ENCODE assay signal across 22 cellular contexts in the genomic region with DNA sequence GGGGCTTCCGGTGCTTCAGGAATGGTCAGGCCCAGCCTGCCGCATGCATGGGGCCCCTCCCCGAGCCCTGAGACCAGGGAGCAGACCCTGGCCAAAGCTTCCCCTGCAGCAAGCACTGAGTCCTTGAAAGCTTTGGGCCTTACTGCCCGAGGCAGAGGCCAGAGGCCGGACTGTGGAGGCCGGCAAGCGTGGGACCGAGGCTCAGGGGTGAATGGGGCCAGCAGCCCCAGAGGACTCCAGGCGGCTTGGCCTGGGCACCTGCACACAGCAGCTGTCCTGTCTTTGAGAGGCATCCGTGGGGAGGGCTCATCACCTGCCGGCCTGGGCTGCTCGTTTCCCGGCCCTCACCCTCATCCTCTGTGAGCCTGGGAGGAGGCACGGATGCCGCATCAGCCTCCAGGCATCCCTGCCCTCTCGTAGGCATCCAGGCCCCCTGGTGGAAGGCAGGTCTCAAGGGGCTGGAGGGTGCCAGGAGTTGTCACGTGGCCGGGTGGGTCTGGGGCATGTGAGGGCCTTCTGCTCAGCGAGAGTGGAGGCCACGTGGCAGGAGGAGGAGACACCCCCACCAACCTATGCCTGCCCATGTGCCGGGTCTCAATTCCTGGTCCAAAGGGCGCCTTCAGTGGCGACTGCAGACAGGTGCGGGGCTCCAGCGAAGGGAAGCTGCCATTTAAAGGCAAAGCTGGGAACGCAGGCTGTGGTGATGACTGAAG. TPM values are rescaled to one million over a fixed set of nuclear protein-coding genes. Genes with fewer than 3 reads are reported as not detected.
DNase-seq lines count a peak whose midpoint lies in the region; ATAC-seq, FAIRE-seq and TF ChIP-seq lines count a peak whose summit lies in the region.
"Had no signal": no experiment of that assay in that cellular context is flagged by ENCODE, and none has a peak within 500 bp of the region (broad histone marks: within the 10 kb centered on the region; RNA-seq: fewer than 3 reads in every experiment).

No MANE protein-coding gene starts in this region.

- DNase-seq in DMS53 (lab: John Stamatoyannopoulos, UW): peak; percentile 28
- DNase-seq in DMS53 treated with DMSO at 0.1 percent for 48 hours (lab: John Stamatoyannopoulos, UW; ENCODE audit: unreplicated experiment): no peak
- peak; percentile 83 for DNase-seq in SHP77 treated with DMSO at 0.1 percent for 48 hours (lab: John Stamatoyannopoulos, UW)
- DNase-seq in HepG2 (ENCODE audit: low spot score): peak; percentile 76
- DNase-seq in KBM-7: no peak
- DNase-seq: activated CD8-positive, alpha-beta memory T cell treated with anti-CD3 and anti-CD28 coated beads for 24 hours; activated effector memory CD4-positive, alpha-beta T cell treated with Interleukin-2 at 50 U/mL for 16 hours; amniotic stem cell; CD4-positive, alpha-beta T cell; cerebellar nuclear complex; mammary epithelial cell; right cardiac atrium; stimulated activated CD4-positive, alpha-beta T cell treated with anti-CD3 and anti-CD28 coated beads, Interleukin-1b, Interleukin-23, amount 100 ng/mL, for 48 hours; T-cell had no signal

- H3K27ac ChIP-seq in HepG2 (ENCODE audit: extremely low read length, insufficient read depth, low read length): no peak overlapping the region
- peak overlapping the region; percentile 96 for H3K27ac ChIP-seq in stomach smooth muscle (ENCODE audit: low read length)
- H3K27ac ChIP-seq: 22Rv1, VCaP had no signal

- TF ChIP-seq EP300 in HepG2 (IDR thresholded peaks at IDR 0.05; ENCODE audit: low read depth in 2 of 2, low read length in 2 of 2) (no peak), HepG2 (CRISPR knock-in tag; IDR thresholded peaks at IDR 0.05; ENCODE audit: borderline replicate concordance) (no peak; the same call in 1 of the 2 replicates)

- TF ChIP-seq RAD21 in HepG2 (CRISPR knock-in tag; IDR thresholded peaks at IDR 0.05): peak; percentile 65

- in situ Hi-C loops in HepG2 (cut with HindIII; ENCODE audit: extremely low pct_ligation_motif_present, low pct_unique_long_range_greater_than_20kb) (no loop called here), KBM-7 (cut with MboI; ENCODE audit: low pct_unique_long_range_greater_than_20kb, low sequenced_read_pairs) (no loop called here)

- POLR2A ChIA-PET in HepG2 (lab: Yijun Ruan, JAX): interaction anchor here (1.0 kb wide), 2 partner anchors 25 to 72 kb away, joined by 3 read pairs; no protein-coding TSS in a partner anchor

- peaks cover 0 to 23% of the 10 kb centered on the region in 2 experiments; a peak in 4 of 5 replicates for H3K27me3 ChIP-seq in HepG2 (ENCODE audit: control insufficient read depth in 1 of 2, insufficient read depth in 2 of 2, low read length in 2 of 2)
- H3K27me3 ChIP-seq in stomach smooth muscle (ENCODE audit: control insufficient read depth in 1 of 2, insufficient read depth in 2 of 2, low read length in 2 of 2): no peaks in the 10 kb centered on the region

- no peak overlapping the region for H3K4me3 ChIP-seq in HepG2 (replicated peaks in 1 of 3; ENCODE audit: insufficient read depth in 1 of 3, low read depth in 2 of 3, low read length in 3 of 3)
- H3K4me3 ChIP-seq in stomach smooth muscle (ENCODE audit: low read length in 2 of 2): no peak overlapping the region

- peak; percentile 60 for TF ChIP-seq CTCF in HepG2 (CRISPR knock-in tag; IDR thresholded peaks at IDR 0.05)

- ATAC-seq in HepG2 (peak; percentile 61), HG03571 (IDR thresholded peaks at IDR 0.05; ENCODE audit: unreplicated experiment) (no peak)
- ATAC-seq in activated CD4-positive, CD25-positive, alpha-beta regulatory T cell treated with anti-CD3 and anti-CD28 coated beads, Interleukin-2, amount 50 U/mL, for 24 hours: no peak
- ATAC-seq: Panc1, T-cell had no signal

- H2AFZ ChIP-seq in HepG2 (ENCODE audit: low read length): no peak overlapping the region

- WGBS in HepG2 (ENCODE audit: low lambda C conversion rate): 30% methylated on average over 2 of the region's 26 CpGs

- CTCF ChIA-PET in HepG2 (lab: Yijun Ruan, JAX; ENCODE audit: low intra/inter-chr PET ratio, low total read pairs): interaction anchor here (1.8 to 2.3 kb wide), 2 partner anchors 10 to 77 kb away, joined by 6 to 10 read pairs; no protein-coding TSS in a partner anchor

- H3K79me2 ChIP-seq in HepG2 (ENCODE audit: insufficient read depth, low read length): no peaks in the 10 kb centered on the region

- H3K4me2 ChIP-seq in HepG2 (ENCODE audit: low read depth, low read length): no peak overlapping the region; the same call in 1 of the 2 replicates

- no peak for FAIRE-seq in HepG2 (lab: Jason Lieb, UNC)

- no peaks in the 10 kb centered on the region for H3K36me3 ChIP-seq in HepG2 (replicated peaks in 1 of 2; ENCODE audit: control insufficient read depth in 1 of 2, insufficient read depth in 2 of 2, low read length in 2 of 2)
- H3K36me3 ChIP-seq in stomach smooth muscle (ENCODE audit: control insufficient read depth in 2 of 2, insufficient read depth in 2 of 2, low read length in 2 of 2): peaks cover 0 to 6% of the 10 kb centered on the region in 2 donors

- BruUV-seq in HepG2 (replicated peaks; lab: Mats Ljungman, UMichigan): no TSS peak

- H3K9me3 ChIP-seq in HepG2 (ENCODE audit: low read length): no peaks in the 10 kb centered on the region
- no peaks in the 10 kb centered on the region for H3K9me3 ChIP-seq in stomach smooth muscle (ENCODE audit: control insufficient read depth in 2 of 2, low read length in 2 of 2)

- H3K4me1 ChIP-seq in HepG2 (ENCODE audit: insufficient read depth, low read length): peaks cover 25% of the 10 kb centered on the region
- peaks cover 49% of the 10 kb centered on the region for H3K4me1 ChIP-seq in stomach smooth muscle (ENCODE audit: control insufficient read depth, insufficient read depth, low read length)

- intact Hi-C loops in HepG2 (cut with micrococcal nuclease; ENCODE audit: unreplicated experiment): no loop called here

- no peak for TF ChIP-seq POLR2A in HepG2 (IDR thresholded peaks at IDR 0.05; ENCODE audit: insufficient read depth in 1 of 2, low read depth in 2 of 2, low read length in 2 of 2)

- H4K20me1 ChIP-seq in HepG2 (ENCODE audit: insufficient read depth, low read length): peaks cover 10% of the 10 kb centered on the region; the same call in 1 of the 2 replicates

- H3K9ac ChIP-seq in HepG2 (ENCODE audit: insufficient read depth, low read depth, low read length) (no peak overlapping the region), stomach smooth muscle (ENCODE audit: low read length in 2 of 2) (no peak overlapping the region)

RNA-seq across cellular contexts. Expression of a gene that starts 31.4 kb away (rescaled TPM):
- 0.40 and 0.56 TPM in 2 replicates for total RNA-seq in HepG2 (2016; rRNA removed; fragmentation: Illumina TruSeq; extraction: Trizol)
- total RNA-seq in HepG2 (2016; cell fraction: cytosol; rRNA removed; fragmentation: Illumina TruSeq; extraction: Trizol; ENCODE audit: low read depth): under 0.01 TPM in 1 of 2 replicates, not detected in the other
- total RNA-seq in HepG2 (2016; cell fraction: insoluble cytoplasmic fraction; rRNA removed; fragmentation: Illumina TruSeq; extraction: Trizol): 0.30 and 0.52 TPM in 2 replicates
- 0.17 and 0.22 TPM in 2 replicates for total RNA-seq in HepG2 (2016; cell fraction: membrane; rRNA removed; fragmentation: Illumina TruSeq; extraction: Trizol)
- total RNA-seq in HepG2 (2016; cell fraction: nucleus; rRNA removed; fragmentation: Illumina TruSeq; extraction: Trizol): 0.59 and 1.2 TPM in 2 replicates
- 1.8 and 3.0 TPM in 2 replicates for polyA plus RNA-seq in HepG2 (2011; rRNA removed)
- 1.9 and 2.4 TPM in 2 replicates for polyA plus RNA-seq in HepG2 (2011; cell fraction: cytosol; rRNA removed)
- 13.0 and 15.5 TPM in 2 replicates for polyA plus RNA-seq in HepG2 (2011; cell fraction: nucleus; rRNA removed)
- 0.21 and 1.4 TPM in 2 replicates for polyA plus RNA-seq in HepG2 (2012)
- 0.03 and 0.05 TPM in 2 replicates for polyA plus RNA-seq in HepG2 (2016; cell fraction: cytosol; fragmentation: Illumina TruSeq; extraction: Trizol; ENCODE audit: low read depth)
- 0.22 TPM in 2 replicates for polyA plus RNA-seq in HepG2 (2016; cell fraction: insoluble cytoplasmic fraction; fragmentation: Illumina TruSeq; extraction: Trizol; ENCODE audit: low read depth)
- 0.10 and 0.14 TPM in 2 replicates for polyA plus RNA-seq in HepG2 (2016; cell fraction: membrane; fragmentation: Illumina TruSeq; extraction: Trizol; ENCODE audit: low read depth)
- 1.6 and 2.0 TPM in 2 replicates for polyA plus RNA-seq in HepG2 (2016; cell fraction: nucleus; fragmentation: Illumina TruSeq; extraction: Trizol; ENCODE audit: insufficient read depth, low read depth)
- polyA minus RNA-seq in HepG2 (2011; rRNA and poly(A)+ RNA removed; ENCODE audit: low replicate concordance): 0.40 and 7.6 TPM in 2 replicates
- polyA minus RNA-seq in HepG2 (2011; cell fraction: cytosol; rRNA and poly(A)+ RNA removed): 3.0 and 3.5 TPM in 2 replicates
- polyA minus RNA-seq in HepG2 (2011; cell fraction: nucleus; rRNA and poly(A)+ RNA removed): 2.7 and 4.5 TPM in 2 replicates
- total RNA-seq: mammary epithelial cell had no signal

RNA-seq across cellular contexts. Expression of a gene that starts 40.8 kb away (rescaled TPM):
- not detected in 2 replicates for total RNA-seq in HepG2 (2016; rRNA removed; fragmentation: Illumina TruSeq; extraction: Trizol)
- not detected in 2 replicates for total RNA-seq in HepG2 (2016; cell fraction: cytosol; rRNA removed; fragmentation: Illumina TruSeq; extraction: Trizol; ENCODE audit: low read depth)
- not detected in 2 replicates for total RNA-seq in HepG2 (2016; cell fraction: insoluble cytoplasmic fraction; rRNA removed; fragmentation: Illumina TruSeq; extraction: Trizol)
- not detected in 2 replicates for total RNA-seq in HepG2 (2016; cell fraction: membrane; rRNA removed; fragmentation: Illumina TruSeq; extraction: Trizol)
- not detected in 2 replicates for total RNA-seq in HepG2 (2016; cell fraction: nucleus; rRNA removed; fragmentation: Illumina TruSeq; extraction: Trizol)
- polyA plus RNA-seq in HepG2 (2011; rRNA removed): not detected in 2 replicates
- 0.04 TPM in 1 of 2 replicates, not detected in the other for polyA plus RNA-seq in HepG2 (2011; cell fraction: cytosol; rRNA removed)
- polyA plus RNA-seq in HepG2 (2011; cell fraction: nucleus; rRNA removed): 0.24 and 0.31 TPM in 2 replicates
- not detected in 2 replicates for polyA plus RNA-seq in HepG2 (2012)
- polyA plus RNA-seq in HepG2 (2016; cell fraction: cytosol; fragmentation: Illumina TruSeq; extraction: Trizol; ENCODE audit: low read depth): not detected in 2 replicates
- polyA plus RNA-seq in HepG2 (2016; cell fraction: insoluble cytoplasmic fraction; fragmentation: Illumina TruSeq; extraction: Trizol; ENCODE audit: low read depth): not detected in 2 replicates
- not detected in 2 replicates for polyA plus RNA-seq in HepG2 (2016; cell fraction: membrane; fragmentation: Illumina TruSeq; extraction: Trizol; ENCODE audit: low read depth)
- not detected in 2 replicates for polyA plus RNA-seq in HepG2 (2016; cell fraction: nucleus; fragmentation: Illumina TruSeq; extraction: Trizol; ENCODE audit: insufficient read depth, low read depth)
- not detected in 2 replicates for polyA minus RNA-seq in HepG2 (2011; rRNA and poly(A)+ RNA removed; ENCODE audit: low replicate concordance)
- polyA minus RNA-seq in HepG2 (2011; cell fraction: cytosol; rRNA and poly(A)+ RNA removed): not detected in 2 replicates
- polyA minus RNA-seq in HepG2 (2011; cell fraction: nucleus; rRNA and poly(A)+ RNA removed): not detected in 2 replicates
- total RNA-seq: CD4-positive, alpha-beta T cell; mammary epithelial cell; NCI-H460; T-cell; temporal lobe had no signal
- polyA plus RNA-seq: mammary epithelial cell, right cardiac atrium had no signal

RNA-seq across cellular contexts. Expression of a gene that starts 45.7 kb away (rescaled TPM):
- not detected in 2 replicates for total RNA-seq in HepG2 (2016; rRNA removed; fragmentation: Illumina TruSeq; extraction: Trizol)
- not detected in 2 replicates for total RNA-seq in HepG2 (2016; cell fraction: cytosol; rRNA removed; fragmentation: Illumina TruSeq; extraction: Trizol; ENCODE audit: low read depth)
- not detected in 2 replicates for total RNA-seq in HepG2 (2016; cell fraction: insoluble cytoplasmic fraction; rRNA removed; fragmentation: Illumina TruSeq; extraction: Trizol)
- total RNA-seq in HepG2 (2016; cell fraction: membrane; rRNA removed; fragmentation: Illumina TruSeq; extraction: Trizol): not detected in 2 replicates
- total RNA-seq in HepG2 (2016; cell fraction: nucleus; rRNA removed; fragmentation: Illumina TruSeq; extraction: Trizol): not detected in 2 replicates
- 0.14 TPM in 1 of 2 replicates, not detected in the other for polyA plus RNA-seq in HepG2 (2011; rRNA removed)
- 0.14 and 0.15 TPM in 2 replicates for polyA plus RNA-seq in HepG2 (2011; cell fraction: cytosol; rRNA removed)
- polyA plus RNA-seq in HepG2 (2011; cell fraction: nucleus; rRNA removed): 0.11 TPM in 1 of 2 replicates, not detected in the other
- polyA plus RNA-seq in HepG2 (2012): not detected in 2 replicates
- not detected in 2 replicates for polyA plus RNA-seq in HepG2 (2016; cell fraction: cytosol; fragmentation: Illumina TruSeq; extraction: Trizol; ENCODE audit: low read depth)
- not detected in 2 replicates for polyA plus RNA-seq in HepG2 (2016; cell fraction: insoluble cytoplasmic fraction; fragmentation: Illumina TruSeq; extraction: Trizol; ENCODE audit: low read depth)
- not detected in 2 replicates for polyA plus RNA-seq in HepG2 (2016; cell fraction: membrane; fragmentation: Illumina TruSeq; extraction: Trizol; ENCODE audit: low read depth)
- not detected in 2 replicates for polyA plus RNA-seq in HepG2 (2016; cell fraction: nucleus; fragmentation: Illumina TruSeq; extraction: Trizol; ENCODE audit: insufficient read depth, low read depth)
- polyA minus RNA-seq in HepG2 (2011; rRNA and poly(A)+ RNA removed; ENCODE audit: low replicate concordance): not detected in 2 replicates
- polyA minus RNA-seq in HepG2 (2011; cell fraction: cytosol; rRNA and poly(A)+ RNA removed): not detected in 2 replicates
- not detected in 2 replicates for polyA minus RNA-seq in HepG2 (2011; cell fraction: nucleus; rRNA and poly(A)+ RNA removed)
- total RNA-seq: CD4-positive, alpha-beta T cell; mammary epithelial cell; NCI-H460; temporal lobe had no signal
- polyA plus RNA-seq: mammary epithelial cell had no signal

RNA-seq across cellular contexts. Expression of a gene that starts 56.2 kb away (rescaled TPM):
- not detected in 2 replicates for total RNA-seq in HepG2 (2016; rRNA removed; fragmentation: Illumina TruSeq; extraction: Trizol)
- total RNA-seq in HepG2 (2016; cell fraction: cytosol; rRNA removed; fragmentation: Illumina TruSeq; extraction: Trizol; ENCODE audit: low read depth): not detected in 2 replicates
- not detected in 2 replicates for total RNA-seq in HepG2 (2016; cell fraction: insoluble cytoplasmic fraction; rRNA removed; fragmentation: Illumina TruSeq; extraction: Trizol)
- total RNA-seq in HepG2 (2016; cell fraction: membrane; rRNA removed; fragmentation: Illumina TruSeq; extraction: Trizol): not detected in 2 replicates
- total RNA-seq in HepG2 (2016; cell fraction: nucleus; rRNA removed; fragmentation: Illumina TruSeq; extraction: Trizol): not detected in 2 replicates
- 0.05 and 0.12 TPM in 2 replicates for polyA plus RNA-seq in HepG2 (2011; rRNA removed)
- 0.13 and 0.16 TPM in 2 replicates for polyA plus RNA-seq in HepG2 (2011; cell fraction: cytosol; rRNA removed)
- 0.35 TPM in 1 of 2 replicates, not detected in the other for polyA plus RNA-seq in HepG2 (2011; cell fraction: nucleus; rRNA removed)
- not detected in 2 replicates for polyA plus RNA-seq in HepG2 (2012)
- not detected in 2 replicates for polyA plus RNA-seq in HepG2 (2016; cell fraction: cytosol; fragmentation: Illumina TruSeq; extraction: Trizol; ENCODE audit: low read depth)
- polyA plus RNA-seq in HepG2 (2016; cell fraction: insoluble cytoplasmic fraction; fragmentation: Illumina TruSeq; extraction: Trizol; ENCODE audit: low read depth): not detected in 2 replicates
- not detected in 2 replicates for polyA plus RNA-seq in HepG2 (2016; cell fraction: membrane; fragmentation: Illumina TruSeq; extraction: Trizol; ENCODE audit: low read depth)
- not detected in 2 replicates for polyA plus RNA-seq in HepG2 (2016; cell fraction: nucleus; fragmentation: Illumina TruSeq; extraction: Trizol; ENCODE audit: insufficient read depth, low read depth)
- polyA minus RNA-seq in HepG2 (2011; rRNA and poly(A)+ RNA removed; ENCODE audit: low replicate concordance): not detected in 2 replicates
- polyA minus RNA-seq in HepG2 (2011; cell fraction: cytosol; rRNA and poly(A)+ RNA removed): not detected in 2 replicates
- polyA minus RNA-seq in HepG2 (2011; cell fraction: nucleus; rRNA and poly(A)+ RNA removed): not detected in 2 replicates
- total RNA-seq: mammary epithelial cell, NCI-H460, temporal lobe had no signal
- polyA plus RNA-seq: mammary epithelial cell had no signal

Comparison
In these comparisons a context has a peak if more than half of its experiments do, and no peak if none do; other contexts are left out.
1. DNase-seq: peak in DMS53 (single experiment), SHP77 treated with DMSO at 0.1 percent for 48 hours (single experiment) and HepG2 (single experiment); none in DMS53 treated with DMSO at 0.1 percent for 48 hours (single experiment) and KBM-7 (single experiment).